9 cellular contexts compared by ENCODE assay signal in the genomic region with DNA sequence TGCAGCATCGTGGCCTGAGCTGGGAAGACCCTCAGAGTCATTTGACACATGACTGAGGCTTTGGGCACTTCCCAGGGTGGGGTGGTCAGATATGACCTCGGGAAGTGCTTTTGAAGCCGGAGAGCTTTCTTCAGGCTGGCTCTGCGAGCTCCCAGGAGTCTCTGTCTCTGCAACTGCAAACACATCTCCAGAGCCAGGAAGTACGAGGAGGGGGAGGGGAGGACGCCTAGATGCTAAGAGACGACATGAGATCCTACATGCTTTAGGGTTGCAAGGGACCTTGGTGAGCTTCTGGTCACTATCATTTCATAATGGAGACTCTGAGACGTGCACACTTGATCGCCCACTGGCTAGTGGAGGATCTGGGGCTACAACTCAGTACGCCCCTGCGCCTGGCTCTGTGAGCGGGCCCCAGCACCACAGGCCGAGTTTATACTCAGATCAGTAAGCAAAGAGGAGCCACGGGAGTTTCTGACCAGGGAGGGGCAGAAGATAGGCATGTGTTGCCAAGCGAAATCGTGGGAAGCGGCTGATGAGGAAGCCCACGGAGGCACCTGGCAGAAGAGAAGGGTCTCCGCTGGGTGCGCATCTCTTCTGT. TPM values are rescaled to one million over a fixed set of nuclear protein-coding genes. Genes with fewer than 3 reads are reported as not detected.
A peak's percentile ranks its signal among the peaks of the same experiment; 100 is the strongest.
DNase-seq lines count a peak whose midpoint lies in the region; ATAC-seq, FAIRE-seq and TF ChIP-seq lines count a peak whose summit lies in the region.
"Had no signal": no experiment of that assay in that cellular context is flagged by ENCODE, and none has a peak within 500 bp of the region (broad histone marks: within the 10 kb centered on the region; RNA-seq: fewer than 3 reads in every experiment).

No MANE protein-coding gene starts in this region.

- no peak for TF ChIP-seq RAD21 in HepG2 (CRISPR knock-in tag; IDR thresholded peaks at IDR 0.05)

- H3K36me3 Mint-ChIP-seq in activated B cell treated with CpG ODN at 0.5 μM for 24 hours (ENCODE audit: low read depth), result no peaks in the 10 kb centered on the region

- no peak overlapping the region for H3K27ac Mint-ChIP-seq in activated B cell treated with CpG ODN at 0.5 μM for 24 hours

- H3K27me3 Mint-ChIP-seq in activated B cell treated with CpG ODN at 0.5 μM for 24 hours, result peaks cover 36% of the 10 kb centered on the region

- DNase-seq in HepG2 (ENCODE audit: low spot score) (no peak), right lobe of liver (no peak), activated B cell treated with CpG ODN at 0.5 μM for 24 hours (no peak), urothelium cell line (ENCODE audit: low spot score) (peak; percentile 73), NCI-H2107 treated with DMSO at 0.1 percent for 48 hours (lab: John Stamatoyannopoulos, UW; ENCODE audit: unreplicated experiment) (no peak), NCI-H1092 (lab: John Stamatoyannopoulos, UW) (no peak)

- H3K27ac ChIP-seq in HepG2 (ENCODE audit: extremely low read length, insufficient read depth, low read length) (no peak overlapping the region), right lobe of liver (no peak overlapping the region), iPS-18a (ENCODE audit: low read length) (no peak overlapping the region)
- H3K27ac ChIP-seq: heart right ventricle had no signal

- H3K27me3 ChIP-seq in HepG2 (ENCODE audit: control insufficient read depth in 1 of 2, insufficient read depth in 2 of 2, low read length in 2 of 2) (peaks cover 29 to 77% of the 10 kb centered on the region in 2 experiments), right lobe of liver (peaks cover 0 to 17% of the 10 kb centered on the region in 2 donors), iPS-18a (ENCODE audit: control insufficient read depth, insufficient read depth, low read length) (peaks cover 37% of the 10 kb centered on the region)

- no peaks in the 10 kb centered on the region for H3K9me3 Mint-ChIP-seq in activated B cell treated with CpG ODN at 0.5 μM for 24 hours

- peaks cover 6% of the 10 kb centered on the region; the same call in 1 of the 2 replicates for H3K4me1 ChIP-seq in HepG2 (ENCODE audit: insufficient read depth, low read length)
- no peaks in the 10 kb centered on the region for H3K4me1 ChIP-seq in right lobe of liver
- peaks cover 7% of the 10 kb centered on the region for H3K4me1 ChIP-seq in iPS-18a (ENCODE audit: control insufficient read depth, low read depth, low read length)

- intact Hi-C loops in HepG2 (cut with micrococcal nuclease; ENCODE audit: unreplicated experiment) (loop anchor here (1.0 kb wide), 2 partner anchors 73 to 199 kb away; no protein-coding TSS in a partner anchor), right lobe of liver (cut with DNase I) (loop anchor here in 1 of 2 donors (5.0 kb wide), 1 partner anchor 190 kb away; no protein-coding TSS in a partner anchor), activated B cell treated with CpG ODN at 0.5 μM for 24 hours (cut with micrococcal nuclease) (loop anchor here (1.0 to 5.0 kb wide), 6 partner anchors 51 to 380 kb away; no protein-coding TSS in a partner anchor)

- POLR2A ChIA-PET in HepG2 (lab: Yijun Ruan, JAX), result interaction anchor here (0.6 to 1.5 kb wide), 2 partner anchors 24 to 189 kb away, joined by 3 to 4 read pairs; no protein-coding TSS in a partner anchor
- POLR2A ChIA-PET in activated B cell treated with CpG ODN at 0.5 μM for 24 hours (lab: Charles Lee), result interaction anchor here (1.0 to 1.9 kb wide), 3 partner anchors 101 to 199 kb away, joined by 3 to 21 read pairs (median 5); no protein-coding TSS in a partner anchor

- H3K36me3 ChIP-seq in HepG2 (replicated peaks in 1 of 2; ENCODE audit: control insufficient read depth in 1 of 2, insufficient read depth in 2 of 2, low read length in 2 of 2) (no peaks in the 10 kb centered on the region), right lobe of liver (no peaks in the 10 kb centered on the region), iPS-18a (ENCODE audit: control insufficient read depth, low read depth, low read length) (no peaks in the 10 kb centered on the region)
- H3K36me3 ChIP-seq: heart right ventricle had no signal

- no peaks in the 10 kb centered on the region; the same call in 1 of the 2 replicates for H4K20me1 ChIP-seq in HepG2 (ENCODE audit: insufficient read depth, low read length)

- H3K79me2 ChIP-seq in HepG2 (ENCODE audit: insufficient read depth, low read length), result no peaks in the 10 kb centered on the region

- in situ Hi-C loops in HepG2 (cut with HindIII; ENCODE audit: extremely low pct_ligation_motif_present, low pct_unique_long_range_greater_than_20kb), result loop anchor here (25.0 kb wide), 1 partner anchor 370 kb away; no protein-coding TSS in a partner anchor

- no peak for TF ChIP-seq EP300 in HepG2 (IDR thresholded peaks at IDR 0.05; ENCODE audit: low read depth in 2 of 2, low read length in 2 of 2)
- TF ChIP-seq EP300 in HepG2 (CRISPR knock-in tag; IDR thresholded peaks at IDR 0.05; ENCODE audit: borderline replicate concordance), result no peak

- TF ChIP-seq POLR2A in HepG2 (IDR thresholded peaks at IDR 0.05; ENCODE audit: insufficient read depth in 1 of 2, low read depth in 2 of 2, low read length in 2 of 2), result no peak
- no peak for TF ChIP-seq POLR2A in right lobe of liver (IDR thresholded peaks at IDR 0.05)

- H2AFZ ChIP-seq in HepG2 (ENCODE audit: low read length), result no peak overlapping the region

- ATAC-seq in HepG2 (peak; percentile 3; the same call in 2 of the 3 replicates), right lobe of liver (no peak), activated B cell treated with CpG ODN at 0.5 μM for 24 hours (ENCODE audit: low read depth) (no peak), GM19351 (IDR thresholded peaks at IDR 0.05; ENCODE audit: unreplicated experiment) (no peak)

- peak overlapping the region; percentile 60; the same call in 1 of the 2 replicates for H3K4me2 ChIP-seq in HepG2 (ENCODE audit: low read depth, low read length)

- peaks cover 10% of the 10 kb centered on the region for H3K4me1 Mint-ChIP-seq in activated B cell treated with CpG ODN at 0.5 μM for 24 hours

- peak overlapping the region in 1 of 3 experiments; percentile 10; a peak in 1 of 6 replicates for H3K4me3 ChIP-seq in HepG2 (replicated peaks in 1 of 3; ENCODE audit: insufficient read depth in 1 of 3, low read depth in 2 of 3, low read length in 3 of 3)
- H3K4me3 ChIP-seq in right lobe of liver, result no peak overlapping the region
- peak overlapping the region; percentile 62 for H3K4me3 ChIP-seq in iPS-18a (ENCODE audit: low read length)

- H3K9ac ChIP-seq in HepG2 (ENCODE audit: insufficient read depth, low read depth, low read length) (no peak overlapping the region), iPS-18a (ENCODE audit: low read length) (no peak overlapping the region)

- H3K4me3 Mint-ChIP-seq in activated B cell treated with CpG ODN at 0.5 μM for 24 hours, result peak overlapping the region; percentile 64

- 32% methylated on average over 20 of the region's 20 CpGs for WGBS in HepG2 (ENCODE audit: low lambda C conversion rate)
- WGBS in right lobe of liver (ENCODE audit: insufficient coverage, low coverage, low lambda C conversion rate, missing lambda C conversion rate), result 0% methylated on average over 1 of the region's 20 CpGs

- FAIRE-seq in HepG2 (lab: Jason Lieb, UNC) (no peak), urothelium cell line (lab: Jason Lieb, UNC) (no peak)

- CTCF ChIA-PET in HepG2 (lab: Yijun Ruan, JAX; ENCODE audit: low intra/inter-chr PET ratio, low total read pairs) (interaction anchor here (1.2 to 2.9 kb wide), 4 partner anchors 143 to 220 kb away, joined by 3 to 39 read pairs (median 17); no protein-coding TSS in a partner anchor), activated B cell treated with CpG ODN at 0.5 μM for 24 hours (lab: Charles Lee) (interaction anchor here (0.9 to 5.0 kb wide), 14 partner anchors 16 to 376 kb away, joined by 3 to 109 read pairs (median 4); no protein-coding TSS in a partner anchor)

- H3K9me3 ChIP-seq in HepG2 (ENCODE audit: low read length), result no peaks in the 10 kb centered on the region
- H3K9me3 ChIP-seq in right lobe of liver, result no peaks in the 10 kb centered on the region
- no peaks in the 10 kb centered on the region for H3K9me3 ChIP-seq in iPS-18a (ENCODE audit: control insufficient read depth, low read depth, low read length)
- H3K9me3 ChIP-seq: heart right ventricle had no signal

- BruUV-seq in HepG2 (replicated peaks; lab: Mats Ljungman, UMichigan), result no TSS peak

- TF ChIP-seq CTCF in HepG2 (CRISPR knock-in tag; IDR thresholded peaks at IDR 0.05) (no peak), right lobe of liver (IDR thresholded peaks at IDR 0.05) (no peak), activated B cell treated with CpG ODN at 0.5 μM for 24 hours (IDR thresholded peaks at IDR 0.05) (no peak)

TF ChIP-seq in HepG2, 621 proteins besides CTCF, POLR2A, EP300 and RAD21 (continues in another document):
- 0 out of 2 replicates have a peak, but pooled peaks have one; percentile 25 for TF ChIP-seq ZNF891 (CRISPR knock-in tag; IDR thresholded peaks at IDR 0.05)
- peak; percentile 37 for TF ChIP-seq ZNF883 (CRISPR knock-in tag; IDR thresholded peaks at IDR 0.05; ENCODE audit: not compliant biosample characterization)

RNA-seq across cellular contexts. Expression of a gene that starts 0.5 kb away (rescaled TPM):
- total RNA-seq in HepG2 (2016; rRNA removed; fragmentation: Illumina TruSeq; extraction: Trizol) (0.07 and 0.13 TPM in 2 replicates), right lobe of liver (under 1 TPM in 1 of 6 experiments, not detected in 5; 0.16 TPM), activated B cell treated with CpG ODN at 0.5 μM for 24 hours (5.6 and 7.4 TPM in 2 replicates)
- 0.09 TPM in 1 of 2 replicates, not detected in the other for total RNA-seq in HepG2 (2016; cell fraction: cytosol; rRNA removed; fragmentation: Illumina TruSeq; extraction: Trizol; ENCODE audit: low read depth)
- total RNA-seq in HepG2 (2016; cell fraction: insoluble cytoplasmic fraction; rRNA removed; fragmentation: Illumina TruSeq; extraction: Trizol), result 0.28 TPM in 1 of 2 replicates, not detected in the other
- 0.10 and 0.22 TPM in 2 replicates for total RNA-seq in HepG2 (2016; cell fraction: membrane; rRNA removed; fragmentation: Illumina TruSeq; extraction: Trizol)
- total RNA-seq in HepG2 (2016; cell fraction: nucleus; rRNA removed; fragmentation: Illumina TruSeq; extraction: Trizol), result 0.56 TPM in 1 of 2 replicates, not detected in the other
- 0.07 and 0.09 TPM in 2 replicates for polyA plus RNA-seq in HepG2 (2011; rRNA removed)
- polyA plus RNA-seq in HepG2 (2011; cell fraction: cytosol; rRNA removed), result 0.05 and 0.08 TPM in 2 replicates
- 0.26 and 0.59 TPM in 2 replicates for polyA plus RNA-seq in HepG2 (2011; cell fraction: nucleus; rRNA removed)
- 0.12 TPM in 1 of 2 replicates, not detected in the other for polyA plus RNA-seq in HepG2 (2012)
- 0.10 and 0.23 TPM in 2 replicates for polyA plus RNA-seq in HepG2 (2016; cell fraction: cytosol; fragmentation: Illumina TruSeq; extraction: Trizol; ENCODE audit: low read depth)
- polyA plus RNA-seq in HepG2 (2016; cell fraction: insoluble cytoplasmic fraction; fragmentation: Illumina TruSeq; extraction: Trizol; ENCODE audit: low read depth), result 0.16 TPM in 1 of 2 replicates, not detected in the other
- 0.22 TPM in 1 of 2 replicates, not detected in the other for polyA plus RNA-seq in HepG2 (2016; cell fraction: membrane; fragmentation: Illumina TruSeq; extraction: Trizol; ENCODE audit: low read depth)
- polyA plus RNA-seq in HepG2 (2016; cell fraction: nucleus; fragmentation: Illumina TruSeq; extraction: Trizol; ENCODE audit: insufficient read depth, low read depth), result 0.23 and 0.24 TPM in 2 replicates
- polyA minus RNA-seq in HepG2 (2011; rRNA and poly(A)+ RNA removed; ENCODE audit: low replicate concordance), result 0.24 and 9.3 TPM in 2 replicates
- polyA minus RNA-seq in HepG2 (2011; cell fraction: cytosol; rRNA and poly(A)+ RNA removed), result not detected in 2 replicates
- 0.12 and 0.13 TPM in 2 replicates for polyA minus RNA-seq in HepG2 (2011; cell fraction: nucleus; rRNA and poly(A)+ RNA removed)
